ENCODE assay signal across 10 cellular contexts in genomic region chr22:45242778-45243191, GRCh38. TPM values are rescaled to one million over a fixed set of nuclear protein-coding genes. Genes with fewer than 3 reads are reported as not detected.
DNase-seq lines count a peak whose midpoint lies in the region; ATAC-seq and TF ChIP-seq lines count a peak whose summit lies in the region.
"Had no signal": no experiment of that assay in that cellular context is flagged by ENCODE, and none has a peak within 500 bp of the region (broad histone marks: within the 10 kb centered on the region; RNA-seq: fewer than 3 reads in every experiment).

No MANE protein-coding gene starts in this region.

- TF ChIP-seq CTCF in OCI-LY7 (conservative IDR thresholded peaks at IDR 0.05; ENCODE audit: low read length) (peak; percentile 44), foreskin keratinocyte (conservative IDR thresholded peaks at IDR 0.05) (peak; percentile 44)

- peak; percentile 29 for DNase-seq in activated CD4-positive, alpha-beta T cell treated with anti-CD3 and anti-CD28 coated beads for 36 hours
- DNase-seq in activated CD4-positive, alpha-beta T cell treated with anti-CD3 and anti-CD28 coated beads, Interleukin-2, amount 10 ng/mL, durations not matched to agents 24 days and 14 days: no peak
- DNase-seq in OCI-LY7 (ENCODE audit: low spot score) (no peak), foreskin keratinocyte (no peak), ureter (ENCODE audit: low spot score) (peak; percentile 72), A172 (ENCODE audit: low spot score) (no peak), NCI-H2171 treated with DMSO at 0.1 percent for 48 hours (lab: John Stamatoyannopoulos, UW) (no peak)
- DNase-seq: activated gamma-delta T cell had no signal

- no peak overlapping the region for H3K4me3 Mint-ChIP-seq in activated CD4-positive, alpha-beta T cell treated with anti-CD3 and anti-CD28 coated beads for 36 hours
- H3K4me3 Mint-ChIP-seq in activated CD4-positive, alpha-beta T cell treated with anti-CD3 and anti-CD28 coated beads, Interleukin-2, amount 10 ng/mL, durations not matched to agents 24 days and 14 days: no peak overlapping the region

- no peak for ATAC-seq in activated CD4-positive, alpha-beta T cell treated with anti-CD3 and anti-CD28 coated beads for 36 hours
- ATAC-seq in foreskin keratinocyte (no peak), GM18511 (IDR thresholded peaks at IDR 0.05; ENCODE audit: unreplicated experiment) (no peak)

- peaks cover 25% of the 10 kb centered on the region for H3K79me2 ChIP-seq in OCI-LY7 (ENCODE audit: insufficient read depth, low read depth, low read length)

- H3K36me3 Mint-ChIP-seq in activated CD4-positive, alpha-beta T cell treated with anti-CD3 and anti-CD28 coated beads for 36 hours (ENCODE audit: low read depth): no peaks in the 10 kb centered on the region
- peaks cover 3% of the 10 kb centered on the region for H3K36me3 Mint-ChIP-seq in activated CD4-positive, alpha-beta T cell treated with anti-CD3 and anti-CD28 coated beads, Interleukin-2, amount 10 ng/mL, durations not matched to agents 24 days and 14 days (ENCODE audit: low read depth)

- peaks cover 5% of the 10 kb centered on the region for H3K4me1 Mint-ChIP-seq in activated CD4-positive, alpha-beta T cell treated with anti-CD3 and anti-CD28 coated beads for 36 hours
- H3K4me1 Mint-ChIP-seq in activated CD4-positive, alpha-beta T cell treated with anti-CD3 and anti-CD28 coated beads, Interleukin-2, amount 10 ng/mL, durations not matched to agents 24 days and 14 days: peaks cover 10% of the 10 kb centered on the region

- no peaks in the 10 kb centered on the region for H3K9me2 ChIP-seq in OCI-LY7 (ENCODE audit: insufficient read depth, low read length)

- H3K4me3 ChIP-seq in OCI-LY7 (ENCODE audit: low read depth, low read length, poor library complexity, severe bottlenecking): no peak overlapping the region
- H3K4me3 ChIP-seq: SJCRH30 had no signal

- no peak overlapping the region for H3K4me2 ChIP-seq in OCI-LY7 (ENCODE audit: low read length)

- BruUV-seq in OCI-LY7 (replicated peaks; lab: Mats Ljungman, UMichigan): no TSS peak

- peaks cover 16% of the 10 kb centered on the region for H4K20me1 ChIP-seq in OCI-LY7 (ENCODE audit: insufficient read depth, low read length)

- no peaks in the 10 kb centered on the region for H3K9me3 Mint-ChIP-seq in activated CD4-positive, alpha-beta T cell treated with anti-CD3 and anti-CD28 coated beads for 36 hours (ENCODE audit: low read depth)
- H3K9me3 Mint-ChIP-seq in activated CD4-positive, alpha-beta T cell treated with anti-CD3 and anti-CD28 coated beads, Interleukin-2, amount 10 ng/mL, durations not matched to agents 24 days and 14 days: no peaks in the 10 kb centered on the region

- peaks cover 11% of the 10 kb centered on the region; the same call in 1 of the 2 replicates for H3K36me3 ChIP-seq in OCI-LY7 (ENCODE audit: insufficient read depth, low read length)
- H3K36me3 ChIP-seq: SJCRH30 had no signal

- H3K27ac ChIP-seq in OCI-LY7 (ENCODE audit: low read depth, low read length, poor library complexity, severe bottlenecking) (no peak overlapping the region), foreskin keratinocyte (no peak overlapping the region)
- H3K27ac ChIP-seq: SJCRH30 had no signal

- no peaks in the 10 kb centered on the region for H3K27me3 Mint-ChIP-seq in activated CD4-positive, alpha-beta T cell treated with anti-CD3 and anti-CD28 coated beads for 36 hours
- H3K27me3 Mint-ChIP-seq in activated CD4-positive, alpha-beta T cell treated with anti-CD3 and anti-CD28 coated beads, Interleukin-2, amount 10 ng/mL, durations not matched to agents 24 days and 14 days: no peaks in the 10 kb centered on the region

- H3K27me3 ChIP-seq in foreskin keratinocyte: no peaks in the 10 kb centered on the region
- H3K27me3 ChIP-seq: SJCRH30 had no signal

- no peak overlapping the region for H3K27ac Mint-ChIP-seq in activated CD4-positive, alpha-beta T cell treated with anti-CD3 and anti-CD28 coated beads for 36 hours
- H3K27ac Mint-ChIP-seq in activated CD4-positive, alpha-beta T cell treated with anti-CD3 and anti-CD28 coated beads, Interleukin-2, amount 10 ng/mL, durations not matched to agents 24 days and 14 days: no peak overlapping the region

- POLR2A ChIA-PET in activated CD4-positive, alpha-beta T cell treated with anti-CD3 and anti-CD28 coated beads for 36 hours (lab: Charles Lee): no interaction called here
- POLR2A ChIA-PET in OCI-LY7 (lab: Charles Lee): no interaction called here

- H2AFZ ChIP-seq in OCI-LY7 (ENCODE audit: low read length): no peak overlapping the region

- CTCF ChIA-PET in activated CD4-positive, alpha-beta T cell treated with anti-CD3 and anti-CD28 coated beads for 36 hours (lab: Charles Lee): no interaction called here
- CTCF ChIA-PET in OCI-LY7 (lab: Charles Lee; ENCODE audit: unreplicated experiment): no interaction called here

- intact Hi-C loops in activated CD4-positive, alpha-beta T cell treated with anti-CD3 and anti-CD28 coated beads for 36 hours (cut with DNase I, micrococcal nuclease): no loop called here
- intact Hi-C loops in activated CD4-positive, alpha-beta T cell treated with anti-CD3 and anti-CD28 coated beads, Interleukin-2, amount 10 ng/mL, durations not matched to agents 24 days and 14 days (cut with micrococcal nuclease): loop anchor here (10.0 kb wide), 1 partner anchor 268 kb away; no protein-coding TSS in a partner anchor
- intact Hi-C loops in OCI-LY7 (cut with micrococcal nuclease; ENCODE audit: unreplicated experiment): no loop called here

- peaks cover 72% of the 10 kb centered on the region for H3K4me1 ChIP-seq in OCI-LY7 (ENCODE audit: insufficient read depth, low read length, poor library complexity, severe bottlenecking)
- H3K4me1 ChIP-seq in foreskin keratinocyte: peaks cover 11% of the 10 kb centered on the region
- H3K4me1 ChIP-seq: SJCRH30 had no signal

- H3K9me3 ChIP-seq in OCI-LY7 (ENCODE audit: low read length): no peaks in the 10 kb centered on the region
- H3K9me3 ChIP-seq: SJCRH30 had no signal

RNA-seq across cellular contexts. Expression of gene KIAA0930, which starts 2.1 kb away (rescaled TPM):
- total RNA-seq in activated CD4-positive, alpha-beta T cell treated with anti-CD3 and anti-CD28 coated beads for 36 hours: 10 to 100 TPM; 24.8 to 29.6 TPM
- 45.3 and 45.6 TPM in 2 replicates for total RNA-seq in activated CD4-positive, alpha-beta T cell treated with anti-CD3 and anti-CD28 coated beads, Interleukin-2, amount 10 ng/mL, durations not matched to agents 24 days and 14 days
- total RNA-seq in OCI-LY7 (2014; rRNA removed; shearing (Covaris generic)): 55.1 and 80.7 TPM in 2 replicates
- total RNA-seq in OCI-LY7 (2022): 85.3 and 93.9 TPM in 2 replicates
- 108 and 112 TPM in 2 replicates for total RNA-seq in foreskin keratinocyte
- 93.5 and 102 TPM in 2 replicates for polyA plus RNA-seq in foreskin keratinocyte
- 79.2 TPM for total RNA-seq in ureter
- total RNA-seq in A172 (2014; rRNA removed; shearing (Covaris generic)): 83.1 and 92.5 TPM in 2 replicates

RNA-seq across cellular contexts. Expression of gene UPK3A, which starts 42.0 kb away (rescaled TPM):
- total RNA-seq in activated CD4-positive, alpha-beta T cell treated with anti-CD3 and anti-CD28 coated beads for 36 hours: not detected
- total RNA-seq in activated CD4-positive, alpha-beta T cell treated with anti-CD3 and anti-CD28 coated beads, Interleukin-2, amount 10 ng/mL, durations not matched to agents 24 days and 14 days: not detected in 2 replicates
- total RNA-seq in OCI-LY7 (2014; rRNA removed; shearing (Covaris generic)): not detected in 2 replicates
- not detected in 2 replicates for total RNA-seq in OCI-LY7 (2022)
- total RNA-seq in foreskin keratinocyte: not detected in 2 replicates
- polyA plus RNA-seq in foreskin keratinocyte: not detected in 2 replicates
- total RNA-seq in ureter: 233 TPM
- total RNA-seq in A172 (2014; rRNA removed; shearing (Covaris generic)): not detected in 2 replicates
- total RNA-seq: SJCRH30 had no signal

Comparison
In these comparisons a context has a peak if more than half of its experiments do, and no peak if none do; other contexts are left out.
1. DNase-seq: peak in activated CD4-positive, alpha-beta T cell treated with anti-CD3 and anti-CD28 coated beads for 36 hours (single experiment) and ureter (single experiment); none in activated CD4-positive, alpha-beta T cell treated with anti-CD3 and anti-CD28 coated beads, Interleukin-2, amount 10 ng/mL, durations not matched to agents 24 days and 14 days (single experiment), OCI-LY7 (single experiment), foreskin keratinocyte (0 of 2), A172 (single experiment) and NCI-H2171 treated with DMSO at 0.1 percent for 48 hours (single experiment).
2. RNA of gene UPK3A, which starts 42.0 kb away (total RNA-seq): 233 TPM in ureter (single experiment); not detected in activated CD4-positive, alpha-beta T cell treated with anti-CD3 and anti-CD28 coated beads for 36 hours, not detected in activated CD4-positive, alpha-beta T cell treated with anti-CD3 and anti-CD28 coated beads, Interleukin-2, amount 10 ng/mL, durations not matched to agents 24 days and 14 days, not detected in OCI-LY7, not detected in foreskin keratinocyte and not detected in A172; every median in the first group is over 100 times any median in the second.